ENCODE assay signal across 9 cellular contexts in the genomic region with DNA sequence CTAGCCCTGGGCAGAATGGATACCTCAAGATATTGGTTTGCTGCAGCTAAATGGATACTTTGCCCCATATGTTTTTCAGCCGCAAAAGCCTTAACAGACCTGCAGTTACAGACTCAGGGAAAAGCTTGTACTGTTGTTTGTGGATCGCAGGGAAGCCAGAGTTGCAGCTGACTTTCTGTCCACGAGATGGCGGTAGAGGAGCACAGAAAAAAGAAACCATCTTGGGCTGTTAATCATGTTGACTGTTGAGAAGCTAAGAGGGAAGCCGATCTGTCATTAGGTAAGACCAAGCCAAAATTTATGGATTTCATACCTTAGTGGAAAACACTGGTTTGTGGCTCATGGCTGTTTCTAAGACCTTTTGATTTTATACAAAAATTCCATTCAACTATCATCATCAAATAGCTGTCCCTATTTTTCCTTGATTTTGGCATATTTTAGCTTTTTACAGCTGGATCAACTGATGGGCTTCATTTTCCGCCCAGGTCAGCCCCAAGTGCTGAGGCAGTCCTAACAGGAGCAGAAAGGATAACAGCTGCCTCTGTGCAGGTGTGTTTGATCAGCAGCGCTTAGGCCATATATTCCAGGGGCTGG.
DNase-seq lines count a peak whose midpoint lies in the region; ATAC-seq and TF ChIP-seq lines count a peak whose summit lies in the region.
"Had no signal": no experiment of that assay in that cellular context is flagged by ENCODE, and none has a peak within 500 bp of the region (broad histone marks: within the 10 kb centered on the region; RNA-seq: fewer than 3 reads in every experiment).

No MANE protein-coding gene starts in this region.

- H3K9me3 ChIP-seq in ascending aorta: no peaks in the 10 kb centered on the region
- H3K9me3 ChIP-seq in smooth muscle cell (replicated peaks; ENCODE audit: low read depth): no peaks in the 10 kb centered on the region

- H3K9ac ChIP-seq in smooth muscle cell (ENCODE audit: low read depth): no peak overlapping the region

- H4K20me1 ChIP-seq in smooth muscle cell (ENCODE audit: low read depth): no peaks in the 10 kb centered on the region

- WGBS in smooth muscle cell (ENCODE audit: low lambda C conversion rate): 34% methylated on average over 7 of the region's 7 CpGs

- H3K4me3 Mint-ChIP-seq in T-helper 2 cell treated with Interferon-gamma antibody and Interleukin-4, amounts not matched to agents 5 μg/mL and 100 μg/mL, for 36 hours: no peak overlapping the region

- H3K79me2 ChIP-seq in smooth muscle cell (ENCODE audit: low read depth): no peaks in the 10 kb centered on the region

- H3K4me1 ChIP-seq in ascending aorta (no peaks in the 10 kb centered on the region), smooth muscle cell (ENCODE audit: low read depth) (no peaks in the 10 kb centered on the region)

- peaks cover 17% of the 10 kb centered on the region for H3K4me1 Mint-ChIP-seq in T-helper 2 cell treated with Interferon-gamma antibody and Interleukin-4, amounts not matched to agents 5 μg/mL and 100 μg/mL, for 36 hours (ENCODE audit: low read depth)

- H3K27me3 ChIP-seq in ascending aorta (no peaks in the 10 kb centered on the region), smooth muscle cell (ENCODE audit: low read depth) (no peaks in the 10 kb centered on the region)

- H3F3A ChIP-seq in smooth muscle cell (ENCODE audit: low read depth): no peaks in the 10 kb centered on the region

- H3K4me3 ChIP-seq in GM12865 (ENCODE audit: low read depth, low read length) (no peak overlapping the region), ascending aorta (no peak overlapping the region), smooth muscle cell (no peak overlapping the region)
- H3K4me3 ChIP-seq: skin epidermis had no signal

- peaks cover 23% of the 10 kb centered on the region for H3K27me3 Mint-ChIP-seq in T-helper 2 cell treated with Interferon-gamma antibody and Interleukin-4, amounts not matched to agents 5 μg/mL and 100 μg/mL, for 36 hours (ENCODE audit: low read depth)

- intact Hi-C loops in ascending aorta (cut with DNase I): loop anchor here (1.0 to 10.0 kb wide), 2 partner anchors 307 to 524 kb away; no protein-coding TSS in a partner anchor

- H3K4me2 ChIP-seq in smooth muscle cell: no peak overlapping the region

- peak; percentile 84 for DNase-seq in GM12865 (ENCODE audit: low read depth)
- DNase-seq in NCI-H187 treated with DMSO at 0.1 percent for 48 hours (lab: John Stamatoyannopoulos, UW): peak; percentile 41
- DNase-seq in T-helper 2 cell treated with Interferon-gamma antibody and Interleukin-4, amounts not matched to agents 5 μg/mL and 100 μg/mL, for 36 hours (ENCODE audit: low spot score): peak; percentile 62
- peak in 1 of 2 donors; percentile 86 for DNase-seq in ascending aorta (ENCODE audit: low spot score in 2 of 2)
- peak in 47 of 51 donors; percentile 4 to 88 (median 44) for DNase-seq in hypothalamus (lab: John Stamatoyannopoulos, UW)
- DNase-seq in smooth muscle cell (lab: John Stamatoyannopoulos, UW; ENCODE audit: unreplicated experiment): peak; percentile 20

- H3K36me3 ChIP-seq in ascending aorta: no peaks in the 10 kb centered on the region
- H3K36me3 ChIP-seq in smooth muscle cell (ENCODE audit: low read depth): no peaks in the 10 kb centered on the region

- H3K27ac Mint-ChIP-seq in T-helper 2 cell treated with Interferon-gamma antibody and Interleukin-4, amounts not matched to agents 5 μg/mL and 100 μg/mL, for 36 hours: no peak overlapping the region

- H3K36me3 Mint-ChIP-seq in T-helper 2 cell treated with Interferon-gamma antibody and Interleukin-4, amounts not matched to agents 5 μg/mL and 100 μg/mL, for 36 hours (ENCODE audit: low read depth): no peaks in the 10 kb centered on the region

- H3K9me3 Mint-ChIP-seq in T-helper 2 cell treated with Interferon-gamma antibody and Interleukin-4, amounts not matched to agents 5 μg/mL and 100 μg/mL, for 36 hours: no peaks in the 10 kb centered on the region

- H3K27ac ChIP-seq in ascending aorta (no peak overlapping the region), smooth muscle cell (ENCODE audit: low read depth) (no peak overlapping the region)
- H3K27ac ChIP-seq: skin epidermis had no signal

- H2AFZ ChIP-seq in smooth muscle cell (ENCODE audit: low read depth): no peak overlapping the region

- peak; percentile 42 for ATAC-seq in HG02763 (IDR thresholded peaks at IDR 0.05; ENCODE audit: unreplicated experiment)
- no peak for ATAC-seq in HG02610 (IDR thresholded peaks at IDR 0.05; ENCODE audit: unreplicated experiment)

- peak; percentile 87 for TF ChIP-seq CTCF in GM12865 (IDR thresholded peaks at IDR 0.05; ENCODE audit: insufficient read depth, low read depth, low read length, missing control alignments)
- TF ChIP-seq CTCF in ascending aorta (IDR thresholded peaks at IDR 0.05): peak; percentile 74 to 96 (median 93)
- TF ChIP-seq CTCF in smooth muscle cell (IDR thresholded peaks at IDR 0.05; ENCODE audit: borderline replicate concordance, insufficient read depth, poor library complexity, severe bottlenecking): peak; percentile 98
